ENCODE assay signal across 9 cellular contexts in genomic region chr6:17583811-17584210, GRCh38. TPM values are rescaled to one million over a fixed set of nuclear protein-coding genes. Genes with fewer than 3 reads are reported as not detected.
A peak's percentile ranks its signal among the peaks of the same experiment; 100 is the strongest.
DNase-seq lines count a peak whose midpoint lies in the region; ATAC-seq and TF ChIP-seq lines count a peak whose summit lies in the region.
"Had no signal": no experiment of that assay in that cellular context is flagged by ENCODE, and none has a peak within 500 bp of the region (broad histone marks: within the 10 kb centered on the region; RNA-seq: fewer than 3 reads in every experiment).

No MANE protein-coding gene starts in this region.

- H3K27me3 Mint-ChIP-seq in HFFc6 (ENCODE audit: insufficient read depth) = no peaks in the 10 kb centered on the region; the same call in 1 of the 2 replicates

- peak; percentile 43 for DNase-seq in HFFc6
- no peak for DNase-seq in ascending aorta (ENCODE audit: low spot score in 2 of 2)
- DNase-seq in kidney tubule cell (ENCODE audit: low spot score) = peak; percentile 56
- no peak for DNase-seq in stomach
- no peak for DNase-seq in cortex of kidney (lab: John Stamatoyannopoulos, UW)
- DNase-seq in mesenteric fat pad (ENCODE audit: low spot score) = no peak
- no peak for DNase-seq in SIG-M5 treated with dmso at 0.1 percent for 504 hours (lab: John Stamatoyannopoulos, UW; ENCODE audit: unreplicated experiment)
- DNase-seq: activated naive CD4-positive, alpha-beta T cell had no signal

- H3K9me3 Mint-ChIP-seq in HFFc6 = no peaks in the 10 kb centered on the region; the same call in 1 of the 2 replicates

- peak overlapping the region; percentile 41 for H3K4me3 Mint-ChIP-seq in HFFc6

- intact Hi-C loops in ascending aorta (cut with DNase I) (loop anchor here (1.0 to 10.0 kb wide), 6 partner anchors 191 to 538 kb away; partner anchors contain the start of genes CAP2, NHLRC1 and RBM24), stomach (cut with DNase I; ENCODE audit: low total_unique reads) (loop anchor here (10.0 kb wide), 1 partner anchor 221 kb away; no protein-coding TSS in a partner anchor)

- peak overlapping the region; percentile 67 for H3K27ac Mint-ChIP-seq in HFFc6

- H3K4me3 ChIP-seq in ascending aorta (no peak overlapping the region), stomach (no peak overlapping the region)

- TF ChIP-seq EP300 in stomach (IDR thresholded peaks at IDR 0.05) = no peak

- H3K27ac ChIP-seq in ascending aorta (peak overlapping the region; percentile 71 to 72), stomach (peak overlapping the region in 4 of 5 donors; percentile 42 to 79 (median 56))

- no peak for TF ChIP-seq POLR2A in stomach (IDR thresholded peaks at IDR 0.05)

- H3K27me3 ChIP-seq in ascending aorta (no peaks in the 10 kb centered on the region), stomach (peaks cover 0 to 8% (median 0%) of the 10 kb centered on the region in 3 donors)

- WGBS in stomach, 5 donors = 13 to 31% (median 19%) methylated on average over 5 of the region's 5 CpGs

- H3K36me3 Mint-ChIP-seq in HFFc6 (ENCODE audit: low read depth) = peaks cover 6% of the 10 kb centered on the region; the same call in 1 of the 2 replicates

- H3K4me1 ChIP-seq in ascending aorta = no peaks in the 10 kb centered on the region
- H3K4me1 ChIP-seq in stomach = peaks cover 0 to 29% (median 17%) of the 10 kb centered on the region in 4 donors

- no peak for ATAC-seq in HG03354 (IDR thresholded peaks at IDR 0.05; ENCODE audit: poor library complexity, severe bottlenecking, unreplicated experiment)

- TF ChIP-seq CTCF in HFFc6 (IDR thresholded peaks at IDR 0.05) (no peak), ascending aorta (IDR thresholded peaks at IDR 0.05) (no peak), stomach (IDR thresholded peaks at IDR 0.05) (no peak)

- no peaks in the 10 kb centered on the region for H3K9me3 ChIP-seq in ascending aorta
- H3K9me3 ChIP-seq in stomach = no peaks in the 10 kb centered on the region

- H3K36me3 ChIP-seq in ascending aorta (no peaks in the 10 kb centered on the region), stomach (no peaks in the 10 kb centered on the region)

- peaks cover 17% of the 10 kb centered on the region for H3K4me1 Mint-ChIP-seq in HFFc6 (ENCODE audit: low read depth)

RNA-seq across cellular contexts. Expression of gene FAM8A1, which starts 16.3 kb away (rescaled TPM):
- total RNA-seq in HFFc6 (2021; fragmentation: NEBNext Ultra II Directional; extraction: Animal tissue kit (Norgen Biotek cat#: 25700)) = 10 to 100 TPM; 17.8 to 24.3 (median 20.8) TPM
- 31.5 TPM for total RNA-seq in ascending aorta
- 10 to 100 TPM; 17.0 to 42.4 (median 29.2) TPM for total RNA-seq in stomach
- 1 to 10 TPM; 5.2 to 7.4 (median 5.7) TPM for polyA plus RNA-seq in stomach
- total RNA-seq in mesenteric fat pad = 24.0 TPM

Comparison
In these comparisons a context has a peak if more than half of its experiments do, and no peak if none do; other contexts are left out.
1. DNase-seq: peak in HFFc6 (single experiment) and kidney tubule cell (single experiment); none in ascending aorta (0 of 2), stomach (single experiment), cortex of kidney (single experiment), mesenteric fat pad (single experiment) and SIG-M5 treated with dmso at 0.1 percent for 504 hours (single experiment).